Comparison of ENCODE assay signal across 37 cellular contexts in the genomic region with DNA sequence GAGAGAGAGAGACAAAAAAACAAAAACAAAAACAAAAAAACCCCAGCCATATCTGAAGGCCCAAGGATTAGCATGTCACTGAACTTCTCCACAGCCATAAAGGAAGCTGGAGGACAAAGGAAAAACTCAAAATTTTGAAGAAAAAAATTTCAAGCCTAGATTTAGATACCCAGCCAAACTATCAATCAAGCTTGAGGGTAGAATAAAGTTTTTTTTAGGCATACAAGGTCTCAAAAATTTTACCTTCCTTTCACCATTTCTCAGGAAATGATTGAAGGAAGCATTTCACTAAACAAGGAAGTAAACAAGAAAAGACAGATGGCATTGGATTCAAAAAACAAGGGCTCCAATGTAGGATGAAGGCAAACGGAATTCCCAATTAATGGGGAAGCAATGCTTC. TPM values are rescaled to one million over a fixed set of nuclear protein-coding genes. Genes with fewer than 3 reads are reported as not detected.
"Had no signal": no experiment of that assay in that cellular context is flagged by ENCODE, and none has a peak within 500 bp of the region (broad histone marks: within the 10 kb centered on the region; RNA-seq: fewer than 3 reads in every experiment).

No MANE protein-coding gene starts in this region.

- H3K27ac ChIP-seq: KMS-11 had no signal

- H3K9ac ChIP-seq: KMS-11 had no signal

- H3K36me3 ChIP-seq: MG63 had no signal

- H3K27me3 ChIP-seq: MG63 had no signal

- DNase-seq: Karpas-422, Kasumi-1, MG63, MM.1S, MV-4-11, NCI-H1048, NCI-H1092, NCI-H1092 treated with DMSO at 0.1 percent for 48 hours, NCI-H1105, NCI-H1105 treated with DMSO at 0.1 percent for 48 hours, NCI-H1417, NCI-H1417 treated with DMSO at 0.1 percent for 48 hours, NCI-H1436, NCI-H1436 treated with DMSO at 0.1 percent for 48 hours, NCI-H146, NCI-H1694, NCI-H1694 treated with DMSO at 0.1 percent for 48 hours, NCI-H187, NCI-H187 treated with DMSO at 0.1 percent for 48 hours, NCI-H1930, NCI-H2029, NCI-H2029 treated with DMSO at 0.1 percent for 48 hours, NCI-H2081, NCI-H2081 treated with DMSO at 0.1 percent for 48 hours, NCI-H2107, NCI-H2171, NCI-H2171 treated with DMSO at 0.1 percent for 48 hours, NCI-H2227 treated with DMSO at 0.1 percent for 48 hours, NCI-H226, NCI-H345, NCI-H446, NCI-H446 treated with DMSO at 0.1 percent for 48 hours, NCI-H510A, NCI-H510A treated with DMSO at 0.1 percent for 48 hours had no signal

- H3K4me2 ChIP-seq: KMS-11 had no signal

- H3K4me3 ChIP-seq: MG63 had no signal

RNA-seq across cellular contexts. Expression of a gene that starts 52.1 kb away (rescaled TPM):
- total RNA-seq: LHCN-M2, M059J had no signal
